In the genomic region with DNA sequence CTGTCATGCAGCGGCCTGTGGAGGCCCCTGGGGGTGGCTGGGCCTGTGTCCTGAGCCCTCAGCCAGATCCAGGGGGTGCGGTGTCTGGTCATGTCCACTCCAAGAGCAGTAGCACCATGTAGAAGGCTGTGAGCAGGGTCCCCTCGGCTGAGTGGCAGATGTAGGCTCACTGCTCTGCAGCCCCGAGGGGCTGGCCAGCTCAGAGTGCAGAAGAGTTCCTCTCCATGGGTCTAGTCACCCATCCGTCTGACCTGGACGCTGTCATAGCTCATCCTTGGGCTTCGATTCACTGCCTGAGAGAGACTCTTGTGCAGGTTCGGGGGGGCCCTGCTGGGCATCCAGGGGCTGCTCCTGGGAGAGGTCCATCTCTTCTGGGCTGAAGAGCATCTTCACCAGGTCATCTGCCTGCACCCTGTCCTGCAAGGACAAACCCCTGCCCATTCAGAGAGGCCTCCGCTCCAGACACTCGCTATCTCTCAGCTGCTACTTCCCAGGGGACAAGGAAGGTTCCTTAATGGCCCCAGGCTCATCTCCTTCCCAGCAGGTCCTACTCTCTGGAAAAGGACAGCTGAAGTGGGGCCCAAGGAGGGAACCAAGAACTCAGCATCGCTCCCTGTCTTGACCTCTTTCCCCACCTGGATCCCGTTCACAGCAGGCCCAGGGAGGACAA, we compare ENCODE assay signal across 2 cellular contexts.
TF ChIP-seq lines count a peak whose summit lies in the region.

No MANE protein-coding gene starts in this region.

TF ChIP-seq in IMR-90, 13 proteins besides CTCF, POLR2A, EP300 and RAD21:
- TF ChIP-seq MXI1 (IDR thresholded peaks at IDR 0.05; ENCODE audit: borderline replicate concordance, low read depth, low read length) (no peak), SMC3 (IDR thresholded peaks at IDR 0.05; ENCODE audit: low read depth, low read length) (no peak), RFX5 (IDR thresholded peaks at IDR 0.05; ENCODE audit: low read depth, low read length) (no peak), NFE2L2 (IDR thresholded peaks at IDR 0.05; ENCODE audit: low read depth, low read length) (no peak), CHD1 (IDR thresholded peaks at IDR 0.05; ENCODE audit: low read depth, low read length) (no peak), MAZ (IDR thresholded peaks at IDR 0.05; ENCODE audit: borderline replicate concordance, low read depth, low read length) (no peak), BHLHE40 (IDR thresholded peaks at IDR 0.05; ENCODE audit: low read depth, low read length) (no peak)
- TF ChIP-seq, protein P1, sequence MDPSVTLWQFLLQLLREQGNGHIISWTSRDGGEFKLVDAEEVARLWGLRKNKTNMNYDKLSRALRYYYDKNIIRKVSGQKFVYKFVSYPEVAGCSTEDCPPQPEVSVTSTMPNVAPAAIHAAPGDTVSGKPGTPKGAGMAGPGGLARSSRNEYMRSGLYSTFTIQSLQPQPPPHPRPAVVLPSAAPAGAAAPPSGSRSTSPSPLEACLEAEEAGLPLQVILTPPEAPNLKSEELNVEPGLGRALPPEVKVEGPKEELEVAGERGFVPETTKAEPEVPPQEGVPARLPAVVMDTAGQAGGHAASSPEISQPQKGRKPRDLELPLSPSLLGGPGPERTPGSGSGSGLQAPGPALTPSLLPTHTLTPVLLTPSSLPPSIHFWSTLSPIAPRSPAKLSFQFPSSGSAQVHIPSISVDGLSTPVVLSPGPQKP (IDR thresholded peaks at IDR 0.05; ENCODE audit: borderline replicate concordance, low read depth, low read length): no peak
- TF ChIP-seq, protein P2, sequence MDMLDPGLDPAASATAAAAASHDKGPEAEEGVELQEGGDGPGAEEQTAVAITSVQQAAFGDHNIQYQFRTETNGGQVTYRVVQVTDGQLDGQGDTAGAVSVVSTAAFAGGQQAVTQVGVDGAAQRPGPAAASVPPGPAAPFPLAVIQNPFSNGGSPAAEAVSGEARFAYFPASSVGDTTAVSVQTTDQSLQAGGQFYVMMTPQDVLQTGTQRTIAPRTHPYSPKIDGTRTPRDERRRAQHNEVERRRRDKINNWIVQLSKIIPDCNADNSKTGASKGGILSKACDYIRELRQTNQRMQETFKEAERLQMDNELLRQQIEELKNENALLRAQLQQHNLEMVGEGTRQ (IDR thresholded peaks at IDR 0.05; ENCODE audit: low read depth, low read length): no peak

TF ChIP-seq in endothelial cell of umbilical vein, 7 proteins besides CTCF, POLR2A, EP300 and RAD21:
- no peak for TF ChIP-seq FOS (IDR thresholded peaks at IDR 0.05; ENCODE audit: borderline replicate concordance, insufficient read depth, low read length)
- no peak for TF ChIP-seq JUN (IDR thresholded peaks at IDR 0.05; ENCODE audit: borderline replicate concordance, insufficient read depth, insufficient read length, low read depth)
- no peak for TF ChIP-seq GATA2 (IDR thresholded peaks at IDR 0.05; ENCODE audit: insufficient read depth, insufficient read length, low read depth, low read length)
- TF ChIP-seq POLR2AphosphoS5 (IDR thresholded peaks at IDR 0.05; ENCODE audit: insufficient read depth, low read depth, low read length): no peak
- no peak for TF ChIP-seq MYC (IDR thresholded peaks at IDR 0.05; ENCODE audit: low read depth, low read length)
- TF ChIP-seq, protein P3, sequence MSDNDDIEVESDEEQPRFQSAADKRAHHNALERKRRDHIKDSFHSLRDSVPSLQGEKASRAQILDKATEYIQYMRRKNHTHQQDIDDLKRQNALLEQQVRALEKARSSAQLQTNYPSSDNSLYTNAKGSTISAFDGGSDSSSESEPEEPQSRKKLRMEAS (IDR thresholded peaks at IDR 0.05; ENCODE audit: insufficient read depth, insufficient read length): no peak
- TF ChIP-seq EZH2 (IDR thresholded peaks at IDR 0.05; ENCODE audit: borderline replicate concordance, low read depth, low read length, severe bottlenecking): no peak
